ENCODE assay signal across 8 cellular contexts in the genomic region with DNA sequence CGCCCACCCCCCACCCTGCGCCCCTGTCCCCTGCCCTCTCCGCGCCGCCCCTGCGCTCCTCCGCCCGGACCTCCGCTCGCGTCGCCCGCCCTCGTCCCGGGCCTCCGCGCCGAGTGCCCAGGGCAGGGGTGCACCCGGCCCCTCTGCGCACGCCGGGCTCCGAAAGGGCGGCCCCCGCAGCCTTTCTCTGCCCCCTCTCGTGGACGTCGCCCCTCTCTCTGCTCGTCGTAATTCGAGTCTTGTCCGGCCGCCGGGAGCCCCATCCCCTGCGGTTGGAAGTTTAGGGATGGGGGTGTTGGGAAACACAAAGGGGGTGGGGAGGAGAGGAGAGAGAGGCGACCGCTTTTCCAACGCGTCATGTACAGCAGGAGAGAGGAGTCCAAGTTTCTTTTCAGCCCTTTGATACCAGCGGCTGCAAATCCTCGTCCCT. TPM values are rescaled to one million over a fixed set of nuclear protein-coding genes. Genes with fewer than 3 reads are reported as not detected.
DNase-seq lines count a peak whose midpoint lies in the region; ATAC-seq and TF ChIP-seq lines count a peak whose summit lies in the region.

No MANE protein-coding gene starts in this region.

- H3K36me3 ChIP-seq in duodenal mucosa (ENCODE audit: control insufficient read depth in 1 of 2, insufficient read depth in 2 of 2, low read length in 2 of 2) (no peaks in the 10 kb centered on the region), mesenchymal stem cell (ENCODE audit: control insufficient read depth in 1 of 2, insufficient read depth in 2 of 2, low read depth in 1 of 2, low read length in 2 of 2) (no peaks in the 10 kb centered on the region), testis (ENCODE audit: low read depth, missing control alignments) (no peaks in the 10 kb centered on the region)

- H3K27me3 ChIP-seq in duodenal mucosa (ENCODE audit: control insufficient read depth in 1 of 2, insufficient read depth in 2 of 2, low read length in 2 of 2) (no peaks in the 10 kb centered on the region), mesenchymal stem cell (ENCODE audit: control insufficient read depth in 1 of 2, insufficient read depth in 1 of 2, low read length in 2 of 2) (no peaks in the 10 kb centered on the region), testis (no peaks in the 10 kb centered on the region)

- peak overlapping the region in 1 of 2 experiments; percentile 71 for H3K14ac ChIP-seq in mesenchymal stem cell (ENCODE audit: low read length in 2 of 2)

- no peak for TF ChIP-seq POLR2A in testis (IDR thresholded peaks at IDR 0.05)

- CTCF ChIA-PET in GM10248 (lab: Yijun Ruan, JAX), result interaction anchor here (1.8 to 1.9 kb wide), 2 partner anchors 12 to 203 kb away, joined by 4 to 5 read pairs; no protein-coding TSS in a partner anchor

- H3K4me3 ChIP-seq in duodenal mucosa (ENCODE audit: low read depth in 1 of 2, low read length in 2 of 2), result peak overlapping the region; percentile 90 to 93
- H3K4me3 ChIP-seq in mesenchymal stem cell (ENCODE audit: insufficient read depth in 1 of 2, low read depth in 1 of 2, low read length in 2 of 2), result peak overlapping the region; percentile 93 to 94
- peak overlapping the region; percentile 84 to 86 for H3K4me3 ChIP-seq in testis

- H3K4me1 ChIP-seq in duodenal mucosa (ENCODE audit: control insufficient read depth in 1 of 2, insufficient read depth in 2 of 2, low read length in 2 of 2) (peaks cover 18 to 20% of the 10 kb centered on the region in 2 donors), mesenchymal stem cell (ENCODE audit: control insufficient read depth, insufficient read depth, low read depth, low read length) (peaks cover 13% of the 10 kb centered on the region), testis (peaks cover 22% of the 10 kb centered on the region)

- peak overlapping the region in 1 of 2 experiments; percentile 54 for H3K23ac ChIP-seq in mesenchymal stem cell (ENCODE audit: low read length in 2 of 2)

- H3K27ac ChIP-seq in 22Rv1 (peak overlapping the region; percentile 65), duodenal mucosa (ENCODE audit: low read depth, low read length) (peak overlapping the region; percentile 80), mesenchymal stem cell (ENCODE audit: low read length, poor library complexity, severe bottlenecking) (no peak overlapping the region), testis (peak overlapping the region; percentile 89 to 91)

- 0 out of 2 replicates have a peak, but pooled peaks have one; percentile 2 for TF ChIP-seq CTCF in 22Rv1 (IDR thresholded peaks at IDR 0.05)
- TF ChIP-seq CTCF in GM10248 (IDR thresholded peaks at IDR 0.05; ENCODE audit: control extremely low read depth, extremely low read depth, low read depth, missing control alignments), result no peak
- TF ChIP-seq CTCF in testis (IDR thresholded peaks at IDR 0.05), result no peak

- intact Hi-C loops in testis (cut with DNase I; ENCODE audit: low total_unique reads), result loop anchor here (5.0 kb wide), 1 partner anchor 145 kb away; no protein-coding TSS in a partner anchor

- peak; percentile 25 for ATAC-seq in HG02885 (IDR thresholded peaks at IDR 0.05; ENCODE audit: poor library complexity, unreplicated experiment)

- DNase-seq in GM10248 (ENCODE audit: extremely low spot score), result peak; percentile 35
- DNase-seq in SK-MEL-5 (ENCODE audit: low read depth, low spot score), result peak; percentile 26
- DNase-seq in mesenchymal stem cell, result peak; percentile 75
- peak; percentile 44 for DNase-seq in testis
- no peak for DNase-seq in activated effector memory CD4-positive, alpha-beta T cell treated with anti-CD3 and anti-CD28 coated beads, Interleukin-2, amount 50 U/mL, for 16 hours

- H2AK5ac ChIP-seq in mesenchymal stem cell (ENCODE audit: low read length, severe bottlenecking), result no peak overlapping the region

- peak overlapping the region; percentile 41 for H4K8ac ChIP-seq in mesenchymal stem cell (ENCODE audit: low read length)

- peak overlapping the region; percentile 89 for H2BK15ac ChIP-seq in mesenchymal stem cell (ENCODE audit: low read depth, poor library complexity, severe bottlenecking)

- H4K91ac ChIP-seq in mesenchymal stem cell (ENCODE audit: low read length), result peak overlapping the region; percentile 62

- H3K9ac ChIP-seq in duodenal mucosa (ENCODE audit: low read depth in 1 of 2, low read length in 2 of 2) (peak overlapping the region; percentile 68 to 85), mesenchymal stem cell (ENCODE audit: low read length) (peak overlapping the region; percentile 93)

- in situ Hi-C loops in SK-MEL-5 (cut with HindIII; ENCODE audit: low pct_unique_long_range_greater_than_20kb, low sequenced_read_pairs), result no loop called here

- H3K18ac ChIP-seq in mesenchymal stem cell (ENCODE audit: low read depth in 1 of 2, low read length in 2 of 2), result peak overlapping the region; percentile 70 to 96

- WGBS in mesenchymal stem cell, result 0% methylated on average over 18 of the region's 41 CpGs
- WGBS in testis, 2 donors, result 0 to 1% methylated on average over 19 to 37 of the region's 41 CpGs

- peak overlapping the region; percentile 89 for H3K4me2 ChIP-seq in mesenchymal stem cell (ENCODE audit: low read length, poor library complexity, severe bottlenecking)

- H2AFZ ChIP-seq in mesenchymal stem cell (ENCODE audit: low read depth, low read length), result no peak overlapping the region

- POLR2A ChIA-PET in GM10248 (lab: Yijun Ruan, JAX), result no interaction called here

- peaks cover 7% of the 10 kb centered on the region for H3K79me1 ChIP-seq in mesenchymal stem cell (replicated peaks; ENCODE audit: low read length, poor library complexity, severe bottlenecking)

- peak overlapping the region; percentile 87 for H2BK120ac ChIP-seq in mesenchymal stem cell (ENCODE audit: low read depth, low read length)

- H2BK12ac ChIP-seq in mesenchymal stem cell (ENCODE audit: low read length in 2 of 2), result no peak overlapping the region

- peak overlapping the region; percentile 64 to 86 for H3K4ac ChIP-seq in mesenchymal stem cell (ENCODE audit: low read depth in 1 of 2, low read length in 2 of 2)

- H3K9me3 ChIP-seq in duodenal mucosa (ENCODE audit: control insufficient read depth in 1 of 2, low read length in 2 of 2) (peaks cover 0 to 2% of the 10 kb centered on the region in 2 donors), mesenchymal stem cell (ENCODE audit: control insufficient read depth, low read length) (no peaks in the 10 kb centered on the region), testis (no peaks in the 10 kb centered on the region)

- H2BK5ac ChIP-seq in mesenchymal stem cell (ENCODE audit: low read depth, low read length, poor library complexity, severe bottlenecking), result no peak overlapping the region

RNA-seq across cellular contexts. Expression of a gene that starts 0.4 kb away (rescaled TPM):
- total RNA-seq in SK-MEL-5 (2014; rRNA removed; shearing (Covaris generic)), result 149 and 169 TPM in 2 replicates
- polyA plus RNA-seq in SK-MEL-5 (2015; cell fraction: cytosol; rRNA removed), result 553 and 669 TPM in 2 replicates
- polyA plus RNA-seq in SK-MEL-5 (2015; cell fraction: nucleus; rRNA removed), result 220 and 255 TPM in 2 replicates
- 128 TPM for polyA plus RNA-seq in mesenchymal stem cell (2013, experiment 1 of 2)
- 130 TPM for polyA plus RNA-seq in mesenchymal stem cell (2013, experiment 2 of 2)
- 100 to 1,000 TPM; 114 to 135 TPM for total RNA-seq in testis
- polyA plus RNA-seq in testis (ENCODE audit: insufficient read depth, low read depth, low replicate concordance), result 63.0 TPM
